Comparison of ENCODE assay signal across 18 cellular contexts in genomic region chrX:21747523-21747922, GRCh38. TPM values are rescaled to one million over a fixed set of nuclear protein-coding genes. Genes with fewer than 3 reads are reported as not detected.
DNase-seq lines count a peak whose midpoint lies in the region; FAIRE-seq and TF ChIP-seq lines count a peak whose summit lies in the region.
"Had no signal": no experiment of that assay in that cellular context is flagged by ENCODE, and none has a peak within 500 bp of the region (broad histone marks: within the 10 kb centered on the region; RNA-seq: fewer than 3 reads in every experiment).

No MANE protein-coding gene starts in this region.

- no peaks in the 10 kb centered on the region for H3K27me3 Mint-ChIP-seq in astrocyte (ENCODE audit: low read depth, unreplicated experiment)

- TF ChIP-seq CTCF in astrocyte (IDR thresholded peaks at IDR 0.05; ENCODE audit: insufficient read depth, low read depth, low read length), result no peak

- H3K27me3 ChIP-seq in astrocyte (ENCODE audit: insufficient read depth, low read length) (no peaks in the 10 kb centered on the region), iPS-18a (ENCODE audit: control insufficient read depth, insufficient read depth, low read length) (no peaks in the 10 kb centered on the region)

- H3K27ac ChIP-seq in astrocyte (ENCODE audit: low read depth, low read length) (no peak overlapping the region), iPS-18a (ENCODE audit: low read length) (no peak overlapping the region)
- H3K27ac ChIP-seq: KMS-11, skin epidermis had no signal

- no peaks in the 10 kb centered on the region for H3K79me2 ChIP-seq in astrocyte (ENCODE audit: insufficient read depth, low read length)

- FAIRE-seq in astrocyte (lab: Jason Lieb, UNC), result no peak

- H3K4me1 Mint-ChIP-seq in astrocyte (ENCODE audit: low read depth, unreplicated experiment), result peaks cover 3% of the 10 kb centered on the region
- H3K4me1 Mint-ChIP-seq: CD4-positive, alpha-beta memory T cell had no signal

- peak overlapping the region; percentile 41 for H3K27ac Mint-ChIP-seq in astrocyte (ENCODE audit: unreplicated experiment)
- H3K27ac Mint-ChIP-seq: activated T-helper 1 cell treated with anti-CD3 and anti-CD28 coated beads, Interleukin-12 subunit alpha, Interleukin-12 subunit beta, Interleukin-2, Interleukin-4 antibody, amounts not matched to agents 30 ng/mL and 10 ng/mL and 1 ng/mL, durations not matched to agents 14 hours and 24 hours and 36 hours; CD4-positive, alpha-beta memory T cell had no signal

- no peaks in the 10 kb centered on the region for H4K20me1 ChIP-seq in astrocyte (ENCODE audit: insufficient read depth, low read length)

- H3K9me3 Mint-ChIP-seq in astrocyte (ENCODE audit: unreplicated experiment), result no peaks in the 10 kb centered on the region
- H3K9me3 Mint-ChIP-seq: activated T-helper 1 cell treated with anti-CD3 and anti-CD28 coated beads, Interleukin-12 subunit alpha, Interleukin-12 subunit beta, Interleukin-2, Interleukin-4 antibody, amounts not matched to agents 30 ng/mL and 10 ng/mL and 1 ng/mL, durations not matched to agents 14 hours and 24 hours and 36 hours; CD4-positive, alpha-beta memory T cell; natural killer cell treated with Interleukin-12 subunit alpha and Interleukin-12 subunit beta and Interleukin-15 and Interleukin-18, amount 100 ng/mL, for 72 hours had no signal

- no peaks in the 10 kb centered on the region for H3K4me1 ChIP-seq in astrocyte (ENCODE audit: insufficient read depth, low read length)
- peaks cover 11% of the 10 kb centered on the region for H3K4me1 ChIP-seq in iPS-18a (ENCODE audit: control insufficient read depth, low read depth, low read length)

- H3K36me3 ChIP-seq in astrocyte (ENCODE audit: insufficient read depth, low read length) (no peaks in the 10 kb centered on the region), iPS-18a (ENCODE audit: control insufficient read depth, low read depth, low read length) (no peaks in the 10 kb centered on the region)

- H3K4me3 Mint-ChIP-seq in astrocyte (ENCODE audit: unreplicated experiment), result peak overlapping the region; percentile 54
- H3K4me3 Mint-ChIP-seq: activated T-helper 1 cell treated with anti-CD3 and anti-CD28 coated beads, Interleukin-12 subunit alpha, Interleukin-12 subunit beta, Interleukin-2, Interleukin-4 antibody, amounts not matched to agents 30 ng/mL and 10 ng/mL and 1 ng/mL, durations not matched to agents 14 hours and 24 hours and 36 hours; CD4-positive, alpha-beta memory T cell; natural killer cell treated with Interleukin-12 subunit alpha and Interleukin-12 subunit beta and Interleukin-15 and Interleukin-18, amount 100 ng/mL, for 72 hours had no signal

- no peaks in the 10 kb centered on the region for H3K36me3 Mint-ChIP-seq in astrocyte (ENCODE audit: low read depth, unreplicated experiment)
- H3K36me3 Mint-ChIP-seq: CD4-positive, alpha-beta memory T cell; natural killer cell treated with Interleukin-12 subunit alpha and Interleukin-12 subunit beta and Interleukin-15 and Interleukin-18, amount 100 ng/mL, for 72 hours had no signal

- H2AFZ ChIP-seq in astrocyte (ENCODE audit: low read depth, low read length), result no peak overlapping the region

- no peak overlapping the region for H3K4me2 ChIP-seq in astrocyte (ENCODE audit: low read length)
- H3K4me2 ChIP-seq: KMS-11 had no signal

- H3K9me3 ChIP-seq in astrocyte (ENCODE audit: insufficient read depth, low read depth, low read length) (no peaks in the 10 kb centered on the region), iPS-18a (ENCODE audit: control insufficient read depth, low read depth, low read length) (peaks cover 3% of the 10 kb centered on the region)

- H3K9ac ChIP-seq in astrocyte (ENCODE audit: low read length), result no peak overlapping the region
- no peak overlapping the region for H3K9ac ChIP-seq in iPS-18a (ENCODE audit: low read length)
- H3K9ac ChIP-seq: KMS-11 had no signal

- H3K4me3 ChIP-seq in astrocyte (ENCODE audit: insufficient read depth, low read depth, low read length) (no peak overlapping the region), iPS-18a (ENCODE audit: low read length) (peak overlapping the region; percentile 23)
- H3K4me3 ChIP-seq: skin epidermis had no signal

- peak; percentile 30 for DNase-seq in NCI-H2107 treated with DMSO at 0.1 percent for 48 hours (lab: John Stamatoyannopoulos, UW; ENCODE audit: unreplicated experiment)
- DNase-seq in NCI-H2107 (lab: John Stamatoyannopoulos, UW), result no peak
- no peak for DNase-seq in astrocyte (ENCODE audit: low read depth)
- peak; percentile 35 for DNase-seq in retina
- no peak for DNase-seq in SIG-M5 (lab: John Stamatoyannopoulos, UW)
- DNase-seq in GOT3 (lab: John Stamatoyannopoulos, UW), result no peak
- no peak for DNase-seq in activated naive CD4-positive, alpha-beta T cell (lab: John Stamatoyannopoulos, UW)
- DNase-seq: activated CD4-positive, alpha-beta T cell treated with anti-CD3 and anti-CD28 coated beads, Interleukin-2, amount 50 U/mL, for 48 hours; CD4-positive, alpha-beta memory T cell; cortex of kidney; GDM1; NCI-H1436 treated with DMSO at 0.1 percent for 48 hours had no signal

RNA-seq across cellular contexts. Expression of gene SMPX, which starts 10.4 kb away (rescaled TPM):
- total RNA-seq in astrocyte, result not detected in 2 replicates
- total RNA-seq: A172; activated T-helper 1 cell treated with anti-CD3 and anti-CD28 coated beads, Interleukin-12 subunit alpha, Interleukin-12 subunit beta, Interleukin-2, Interleukin-4 antibody, amounts not matched to agents 30 ng/mL and 10 ng/mL and 1 ng/mL, durations not matched to agents 14 hours and 24 hours and 36 hours; CD4-positive, alpha-beta memory T cell; natural killer cell treated with Interleukin-12 subunit alpha and Interleukin-12 subunit beta and Interleukin-15 and Interleukin-18, amount 100 ng/mL, for 72 hours had no signal

Comparison
In these comparisons a context has a peak if more than half of its experiments do, and no peak if none do; other contexts are left out.
1. DNase-seq: peak in NCI-H2107 treated with DMSO at 0.1 percent for 48 hours (single experiment) and retina (single experiment); none in NCI-H2107 (single experiment), astrocyte (single experiment), SIG-M5 (single experiment), GOT3 (single experiment) and activated naive CD4-positive, alpha-beta T cell (0 of 4).